ENCODE assay signal across 29 cellular contexts in genomic region chr1:232664844-232665777, GRCh38.
"Had no signal": no experiment of that assay in that cellular context is flagged by ENCODE, and none has a peak within 500 bp of the region (broad histone marks: within the 10 kb centered on the region; RNA-seq: fewer than 3 reads in every experiment).

No MANE protein-coding gene starts in this region.

- H3K4me3 Mint-ChIP-seq: activated CD4-positive, alpha-beta memory T cell treated with anti-CD3 and anti-CD28 coated beads, Interleukin-2, amount 10 ng/mL, durations not matched to agents 7 days and 5 days; activated CD4-positive, alpha-beta T cell treated with anti-CD3 and anti-CD28 coated beads, Interleukin-2, amount 10 ng/mL, durations not matched to agents 7 days and 5 days; activated naive CD4-positive, alpha-beta T cell treated with anti-CD3 and anti-CD28 coated beads, Interleukin-2, amount 50 U/mL, for 24 hours; activated naive CD8-positive, alpha-beta T cell treated with anti-CD3 and anti-CD28 coated beads, Interleukin-2, amount 50 U/mL, for 24 hours; activated T-cell treated with anti-CD3 and anti-CD28 coated beads, Interleukin-2, amount 50 U/mL, for 4 hours; natural killer cell treated with Interleukin-12 subunit alpha and Interleukin-12 subunit beta and Interleukin-15 and Interleukin-18, amount 100 ng/mL, for 72 hours; stimulated activated memory B cell treated with anti-CD40 and anti-IgM and Interleukin-4, amounts not matched to agents 10 μg/mL and 1 μg/mL and 100 μg/mL, for 72 hours; T-helper 1 cell treated with Interleukin-12 subunit alpha and Interleukin-12 subunit beta and Interleukin-4 antibody, amounts not matched to agents 30 μg/mL and 1 μg/mL, for 36 hours; WTC11 had no signal

- H3K36me3 ChIP-seq: esophagus muscularis mucosa, heart left ventricle, left ventricle myocardium inferior, suprapubic skin, tibial artery, upper lobe of right lung had no signal

- H3K4me1 ChIP-seq: foreskin keratinocyte, tibial artery, upper lobe of right lung had no signal

- H3K27ac ChIP-seq: esophagus muscularis mucosa, foreskin keratinocyte, heart left ventricle, left ventricle myocardium inferior, suprapubic skin, tibial artery, upper lobe of right lung had no signal

- H3K4me3 ChIP-seq: esophagus muscularis mucosa, heart left ventricle, left ventricle myocardium inferior, mucosa of descending colon, suprapubic skin, tibial artery, upper lobe of right lung had no signal

- DNase-seq: activated CD4-positive, alpha-beta memory T cell treated with anti-CD3 and anti-CD28 coated beads, Interleukin-2, amount 10 ng/mL, durations not matched to agents 7 days and 5 days; activated CD4-positive, alpha-beta T cell treated with anti-CD3 and anti-CD28 coated beads for 1 hour; activated CD4-positive, alpha-beta T cell treated with anti-CD3 and anti-CD28 coated beads, Interleukin-2, amount 10 ng/mL, durations not matched to agents 7 days and 5 days; activated naive CD8-positive, alpha-beta T cell treated with anti-CD3 and anti-CD28 coated beads, Interleukin-2, amount 50 U/mL, for 24 hours; activated T-cell treated with anti-CD3 and anti-CD28 coated beads, Interleukin-2, amount 50 U/mL, for 4 hours; amygdala; central memory CD4-positive, alpha-beta T cell; dermis blood vessel endothelial cell; effector CD4-positive, alpha-beta T cell; foreskin keratinocyte; heart left ventricle; hypothalamus; left ventricle myocardium inferior; mucosa of descending colon; posterior cingulate gyrus; right cardiac atrium; stimulated activated CD4-positive, alpha-beta T cell treated with anti-CD3 and anti-CD28 coated beads, Interleukin-4, amount 100 ng/mL, for 1 hour; SW 1271; T-helper 9 cell; tibial artery; upper lobe of right lung had no signal

- H3K36me3 Mint-ChIP-seq: activated naive CD4-positive, alpha-beta T cell treated with anti-CD3 and anti-CD28 coated beads, Interleukin-2, amount 50 U/mL, for 24 hours; natural killer cell treated with Interleukin-12 subunit alpha and Interleukin-12 subunit beta and Interleukin-15 and Interleukin-18, amount 100 ng/mL, for 72 hours; stimulated activated memory B cell treated with anti-CD40 and anti-IgM and Interleukin-4, amounts not matched to agents 10 μg/mL and 1 μg/mL and 100 μg/mL, for 72 hours; WTC11 had no signal

- H3K27ac Mint-ChIP-seq: activated CD4-positive, alpha-beta memory T cell treated with anti-CD3 and anti-CD28 coated beads, Interleukin-2, amount 10 ng/mL, durations not matched to agents 7 days and 5 days; activated CD4-positive, alpha-beta T cell treated with anti-CD3 and anti-CD28 coated beads, Interleukin-2, amount 10 ng/mL, durations not matched to agents 7 days and 5 days; activated naive CD4-positive, alpha-beta T cell treated with anti-CD3 and anti-CD28 coated beads, Interleukin-2, amount 50 U/mL, for 24 hours; activated naive CD8-positive, alpha-beta T cell treated with anti-CD3 and anti-CD28 coated beads, Interleukin-2, amount 50 U/mL, for 24 hours; activated T-helper 2 cell treated with anti-CD3 and anti-CD28 coated beads, Interferon-gamma antibody, Interleukin-2, Interleukin-4, amounts not matched to agents 10 μg/mL and 5 μg/mL and 100 μg/mL, durations not matched to agents 14 hours and 24 hours and 36 hours; natural killer cell treated with Interleukin-12 subunit alpha and Interleukin-12 subunit beta and Interleukin-15 and Interleukin-18, amount 100 ng/mL, for 72 hours; stimulated activated memory B cell treated with anti-CD40 and anti-IgM and Interleukin-4, amounts not matched to agents 10 μg/mL and 1 μg/mL and 100 μg/mL, for 72 hours; T-helper 1 cell treated with Interleukin-12 subunit alpha and Interleukin-12 subunit beta and Interleukin-4 antibody, amounts not matched to agents 30 μg/mL and 1 μg/mL, for 36 hours; WTC11 had no signal

- H3K27me3 ChIP-seq: esophagus muscularis mucosa, heart left ventricle, suprapubic skin, tibial artery, upper lobe of right lung had no signal

- H3K27me3 Mint-ChIP-seq: activated naive CD4-positive, alpha-beta T cell treated with anti-CD3 and anti-CD28 coated beads, Interleukin-2, amount 50 U/mL, for 24 hours; activated naive CD8-positive, alpha-beta T cell treated with anti-CD3 and anti-CD28 coated beads, Interleukin-2, amount 50 U/mL, for 24 hours had no signal

- H3K9me3 ChIP-seq: esophagus muscularis mucosa, heart left ventricle, left ventricle myocardium inferior, mucosa of descending colon, suprapubic skin, tibial artery, upper lobe of right lung had no signal

- ATAC-seq: activated naive CD8-positive, alpha-beta T cell treated with anti-CD3 and anti-CD28 coated beads, Interleukin-2, amount 50 U/mL, for 24 hours; activated T-cell treated with anti-CD3 and anti-CD28 coated beads, Interleukin-2, amount 50 U/mL, for 4 hours; foreskin keratinocyte; heart left ventricle; mucosa of descending colon; natural killer cell treated with Interleukin-12 subunit alpha and Interleukin-12 subunit beta and Interleukin-15 and Interleukin-18, amount 100 ng/mL, for 72 hours; right cardiac atrium; stimulated activated memory B cell treated with anti-CD40 and anti-IgM and Interleukin-4, amounts not matched to agents 10 μg/mL and 1 μg/mL and 100 μg/mL, for 72 hours; upper lobe of right lung; WTC11 had no signal

- H3K9me3 Mint-ChIP-seq: activated CD4-positive, alpha-beta memory T cell treated with anti-CD3 and anti-CD28 coated beads, Interleukin-2, amount 10 ng/mL, durations not matched to agents 7 days and 5 days; activated CD4-positive, alpha-beta T cell treated with anti-CD3 and anti-CD28 coated beads, Interleukin-2, amount 10 ng/mL, durations not matched to agents 7 days and 5 days; activated naive CD4-positive, alpha-beta T cell treated with anti-CD3 and anti-CD28 coated beads, Interleukin-2, amount 50 U/mL, for 24 hours; activated naive CD8-positive, alpha-beta T cell treated with anti-CD3 and anti-CD28 coated beads, Interleukin-2, amount 50 U/mL, for 24 hours; activated T-cell treated with anti-CD3 and anti-CD28 coated beads, Interleukin-2, amount 50 U/mL, for 4 hours; activated T-helper 2 cell treated with anti-CD3 and anti-CD28 coated beads, Interferon-gamma antibody, Interleukin-2, Interleukin-4, amounts not matched to agents 10 μg/mL and 5 μg/mL and 100 μg/mL, durations not matched to agents 14 hours and 24 hours and 36 hours; natural killer cell treated with Interleukin-12 subunit alpha and Interleukin-12 subunit beta and Interleukin-15 and Interleukin-18, amount 100 ng/mL, for 72 hours; stimulated activated memory B cell treated with anti-CD40 and anti-IgM and Interleukin-4, amounts not matched to agents 10 μg/mL and 1 μg/mL and 100 μg/mL, for 72 hours; T-helper 1 cell treated with Interleukin-12 subunit alpha and Interleukin-12 subunit beta and Interleukin-4 antibody, amounts not matched to agents 30 μg/mL and 1 μg/mL, for 36 hours; WTC11 had no signal
